ENCODE assay signal across 8 cellular contexts in genomic region chr5:5421961-5422818, GRCh38. TPM values are rescaled to one million over a fixed set of nuclear protein-coding genes. Genes with fewer than 3 reads are reported as not detected.
DNase-seq lines count a peak whose midpoint lies in the region; ATAC-seq and TF ChIP-seq lines count a peak whose summit lies in the region.

ICE1 (plus strand) TSS chr5:5422677; CDS start chr5:5422916, 239 bp downstream.

- no peaks in the 10 kb centered on the region for H3K9me3 ChIP-seq in RWPE2 (ENCODE audit: severe bottlenecking)

- TF ChIP-seq CTCF in RWPE2 (IDR thresholded peaks at IDR 0.05; ENCODE audit: poor library complexity, severe bottlenecking) (no peak), fibroblast of mammary gland (conservative IDR thresholded peaks at IDR 0.05; ENCODE audit: control insufficient read depth, insufficient read depth, low read depth, low read length) (no peak), natural killer cell (IDR thresholded peaks at IDR 0.05) (no peak)

- H3K4me1 ChIP-seq in RWPE2 (ENCODE audit: insufficient read depth, poor library complexity, severe bottlenecking), result peaks cover 4% of the 10 kb centered on the region

- H3K27me3 Mint-ChIP-seq in activated T-helper 2 cell treated with anti-CD3 and anti-CD28 coated beads, Interferon-gamma antibody, Interleukin-2, Interleukin-4, amounts not matched to agents 10 μg/mL and 5 μg/mL and 100 μg/mL, durations not matched to agents 14 hours and 24 hours and 36 hours (ENCODE audit: low read depth), result no peaks in the 10 kb centered on the region
- H3K27me3 Mint-ChIP-seq in natural killer cell (ENCODE audit: low read depth in 2 of 2), result no peaks in the 10 kb centered on the region

- DNase-seq in EH (ENCODE audit: low read depth) (peak; percentile 98), H4 (ENCODE audit: low spot score) (peak; percentile 99), LoVo (ENCODE audit: low spot score) (peak; percentile 100), RWPE2 (ENCODE audit: low spot score) (peak; percentile 99), fibroblast of mammary gland (ENCODE audit: low read depth) (peak; percentile 98), natural killer cell (peak; percentile 95)
- peak; percentile 91 for DNase-seq in activated T-helper 2 cell treated with anti-CD3 and anti-CD28 coated beads, Interferon-gamma antibody, Interleukin-2, Interleukin-4, amounts not matched to agents 10 μg/mL and 5 μg/mL and 100 μg/mL, durations not matched to agents 14 hours and 24 hours and 36 hours (ENCODE audit: low spot score)
- DNase-seq in stimulated activated naive CD4-positive, alpha-beta T cell treated with Interleukin-2 at 50 U/mL for 16 hours (lab: John Stamatoyannopoulos, UW), result peak; percentile 92

- peak within 1 kb of the TSS; percentile 91 for H3K4me3 Mint-ChIP-seq in activated T-helper 2 cell treated with anti-CD3 and anti-CD28 coated beads, Interferon-gamma antibody, Interleukin-2, Interleukin-4, amounts not matched to agents 10 μg/mL and 5 μg/mL and 100 μg/mL, durations not matched to agents 14 hours and 24 hours and 36 hours (ENCODE audit: low read depth)
- no peak within 1 kb of the TSS for H3K4me3 Mint-ChIP-seq in natural killer cell

- no peaks in the 10 kb centered on the region for H3K9me3 Mint-ChIP-seq in activated T-helper 2 cell treated with anti-CD3 and anti-CD28 coated beads, Interferon-gamma antibody, Interleukin-2, Interleukin-4, amounts not matched to agents 10 μg/mL and 5 μg/mL and 100 μg/mL, durations not matched to agents 14 hours and 24 hours and 36 hours
- no peaks in the 10 kb centered on the region for H3K9me3 Mint-ChIP-seq in natural killer cell

- no peaks in the 10 kb centered on the region for H3K36me3 Mint-ChIP-seq in activated T-helper 2 cell treated with anti-CD3 and anti-CD28 coated beads, Interferon-gamma antibody, Interleukin-2, Interleukin-4, amounts not matched to agents 10 μg/mL and 5 μg/mL and 100 μg/mL, durations not matched to agents 14 hours and 24 hours and 36 hours (ENCODE audit: low read depth)
- H3K36me3 Mint-ChIP-seq in natural killer cell, result no peaks in the 10 kb centered on the region

- H3K4me3 ChIP-seq in RWPE2 (ENCODE audit: severe bottlenecking), result peak within 1 kb of the TSS; percentile 93
- peak within 1 kb of the TSS; percentile 86 for H3K4me3 ChIP-seq in fibroblast of mammary gland (ENCODE audit: control insufficient read depth, low read depth, low read length)

- ATAC-seq in RWPE2 (ENCODE audit: low read depth) (peak; percentile 96), natural killer cell (peak; percentile 88 to 95 (median 88))

- peak within 1 kb of the TSS; percentile 76 for H3K27ac ChIP-seq in RWPE2 (ENCODE audit: poor library complexity, severe bottlenecking)

- H3K27ac Mint-ChIP-seq in activated T-helper 2 cell treated with anti-CD3 and anti-CD28 coated beads, Interferon-gamma antibody, Interleukin-2, Interleukin-4, amounts not matched to agents 10 μg/mL and 5 μg/mL and 100 μg/mL, durations not matched to agents 14 hours and 24 hours and 36 hours, result peak within 1 kb of the TSS; percentile 90
- H3K27ac Mint-ChIP-seq in natural killer cell, result no peak within 1 kb of the TSS

- peaks cover 10% of the 10 kb centered on the region; the same call in 1 of the 2 replicates for H3K36me3 ChIP-seq in RWPE2 (ENCODE audit: low read depth)

- peaks cover 16% of the 10 kb centered on the region for H3K4me1 Mint-ChIP-seq in activated T-helper 2 cell treated with anti-CD3 and anti-CD28 coated beads, Interferon-gamma antibody, Interleukin-2, Interleukin-4, amounts not matched to agents 10 μg/mL and 5 μg/mL and 100 μg/mL, durations not matched to agents 14 hours and 24 hours and 36 hours (ENCODE audit: low read depth)
- H3K4me1 Mint-ChIP-seq in natural killer cell, result peaks cover 18 to 19% of the 10 kb centered on the region in 2 donors

- no peaks in the 10 kb centered on the region for H3K27me3 ChIP-seq in RWPE2 (ENCODE audit: insufficient read depth, poor library complexity, severe bottlenecking)

- intact Hi-C loops in activated T-helper 2 cell treated with anti-CD3 and anti-CD28 coated beads, Interferon-gamma antibody, Interleukin-2, Interleukin-4, amounts not matched to agents 10 μg/mL and 5 μg/mL and 100 μg/mL, durations not matched to agents 14 hours and 24 hours and 36 hours (cut with micrococcal nuclease), result loop anchor here (1.0 to 5.0 kb wide), 8 partner anchors 60 to 1407 kb away; partner anchors contain the start of genes MED10, NSUN2, SRD5A1 and TENT4A
- intact Hi-C loops in natural killer cell (cut with micrococcal nuclease), result loop anchor here (1.0 to 2.0 kb wide), 4 partner anchors 73 to 1211 kb away; partner anchors contain the start of genes MED10, NSUN2 and SRD5A1

RNA-seq across cellular contexts. Expression of gene ICE1, which starts in this region (rescaled TPM):
- 14.1 and 19.1 TPM in 2 replicates for total RNA-seq in H4 (2014; rRNA removed; shearing (Covaris generic))
- total RNA-seq in activated T-helper 2 cell treated with anti-CD3 and anti-CD28 coated beads, Interferon-gamma antibody, Interleukin-2, Interleukin-4, amounts not matched to agents 10 μg/mL and 5 μg/mL and 100 μg/mL, durations not matched to agents 14 hours and 24 hours and 36 hours, result 31.8 and 33.9 TPM in 2 replicates
- 10 to 100 TPM; 29.7 to 44.5 (median 36.6) TPM for total RNA-seq in natural killer cell

Comparison
In these comparisons a context has a peak if more than half of its experiments do, and no peak if none do; other contexts are left out.
1. Peak in every context shown above with its lines: DNase-seq, ATAC-seq, H3K4me3 ChIP-seq and H3K27ac ChIP-seq.